12 cellular contexts compared by ENCODE assay signal in the genomic region with DNA sequence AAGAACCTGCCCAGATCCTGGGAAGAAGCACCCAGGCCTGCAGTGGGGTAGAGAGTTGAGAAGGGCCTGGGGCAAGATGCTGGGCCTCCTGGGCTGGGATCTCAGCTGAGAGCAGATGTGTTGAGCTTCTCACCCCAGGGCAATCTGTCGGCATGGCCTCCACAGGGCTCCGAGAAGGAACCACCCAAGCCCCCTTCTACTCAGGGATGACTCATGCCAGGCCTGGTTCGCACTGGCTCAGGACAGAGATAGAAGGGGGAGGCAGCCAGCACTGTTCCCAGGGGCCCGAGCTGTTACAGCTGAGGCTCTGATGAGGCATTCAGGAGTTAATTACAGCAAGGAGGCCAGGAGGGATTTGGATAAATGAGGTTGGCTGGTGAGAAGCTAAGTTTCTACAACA.
DNase-seq lines count a peak whose midpoint lies in the region; ATAC-seq, FAIRE-seq and TF ChIP-seq lines count a peak whose summit lies in the region.
"Had no signal": no experiment of that assay in that cellular context is flagged by ENCODE, and none has a peak within 500 bp of the region (broad histone marks: within the 10 kb centered on the region; RNA-seq: fewer than 3 reads in every experiment).

No MANE protein-coding gene starts in this region.

- H4K20me1 ChIP-seq in hepatocyte (ENCODE audit: insufficient read depth, poor library complexity, severe bottlenecking): no peaks in the 10 kb centered on the region

- H3K27ac ChIP-seq in hepatocyte (peak overlapping the region; percentile 67), skeletal muscle tissue (ENCODE audit: low read depth, low read length) (peak overlapping the region; percentile 77)

- H3K36me3 ChIP-seq in hepatocyte (replicated peaks; ENCODE audit: insufficient read depth, low read depth) (no peaks in the 10 kb centered on the region), skeletal muscle tissue (ENCODE audit: control insufficient read depth in 3 of 3, insufficient read depth in 3 of 3, low read length in 3 of 3) (no peaks in the 10 kb centered on the region)

- H3K4me3 ChIP-seq in hepatocyte (no peak overlapping the region), skeletal muscle tissue (ENCODE audit: low read length in 3 of 3) (no peak overlapping the region)

- H3K4me2 ChIP-seq in hepatocyte: peak overlapping the region; percentile 6

- peak overlapping the region in 2 of 3 donors; percentile 20 for H3K9ac ChIP-seq in skeletal muscle tissue (ENCODE audit: low read depth in 1 of 3, low read length in 3 of 3)

- H3K4me1 ChIP-seq in hepatocyte (ENCODE audit: insufficient read depth) (peaks cover 25% of the 10 kb centered on the region), skeletal muscle tissue (ENCODE audit: control insufficient read depth in 3 of 3, insufficient read depth in 3 of 3, low read length in 3 of 3) (peaks cover 18 to 28% (median 19%) of the 10 kb centered on the region in 3 donors)

- H3K79me2 ChIP-seq in hepatocyte: no peaks in the 10 kb centered on the region

- peak; percentile 88 for DNase-seq in ELF-1 (ENCODE audit: low read depth, low spot score)
- peak; percentile 55 for DNase-seq in astrocyte of the hippocampus (ENCODE audit: low read depth, low spot score)
- DNase-seq in hepatocyte (ENCODE audit: low spot score): peak; percentile 67
- no peak for DNase-seq in SW480 (ENCODE audit: low spot score)
- no peak for DNase-seq in frontal cortex (ENCODE audit: low spot score in 2 of 2)
- DNase-seq: activated CD8-positive, alpha-beta memory T cell treated with anti-CD3 and anti-CD28 coated beads, Interleukin-2, amount 50 U/mL, for 48 hours; DMS153; NCI-H1048; RPMI8226 had no signal

- H3K27me3 ChIP-seq in hepatocyte: no peaks in the 10 kb centered on the region
- no peaks in the 10 kb centered on the region for H3K27me3 ChIP-seq in skeletal muscle tissue (ENCODE audit: control insufficient read depth in 3 of 3, insufficient read depth in 3 of 3, low read length in 3 of 3)

- WGBS in hepatocyte (ENCODE audit: low lambda C conversion rate, missing lambda C conversion rate): 28% methylated on average over 4 of the region's 4 CpGs

- no peak overlapping the region for H2AFZ ChIP-seq in hepatocyte

- no peaks in the 10 kb centered on the region for H3K9me3 ChIP-seq in hepatocyte (ENCODE audit: low read depth)
- H3K9me3 ChIP-seq in skeletal muscle tissue (ENCODE audit: control insufficient read depth in 3 of 3, low read length in 3 of 3): no peaks in the 10 kb centered on the region

- ATAC-seq in HG02884 (IDR thresholded peaks at IDR 0.05; ENCODE audit: unreplicated experiment) (no peak), HG02981 (IDR thresholded peaks at IDR 0.05; ENCODE audit: unreplicated experiment) (no peak)

- TF ChIP-seq CTCF in hepatocyte (IDR thresholded peaks at IDR 0.05; ENCODE audit: poor library complexity): no peak

- no peaks in the 10 kb centered on the region for H3K9me2 ChIP-seq in hepatocyte (replicated peaks; ENCODE audit: insufficient read depth)

- FAIRE-seq in frontal cortex (lab: Jason Lieb, UNC): no peak

Comparison
In these comparisons a context has a peak if more than half of its experiments do, and no peak if none do; other contexts are left out.
1. DNase-seq: peak in ELF-1 (single experiment), astrocyte of the hippocampus (single experiment) and hepatocyte (single experiment); none in SW480 (single experiment) and frontal cortex (0 of 2).